Comparison of ENCODE assay signal across 18 cellular contexts in the genomic region with DNA sequence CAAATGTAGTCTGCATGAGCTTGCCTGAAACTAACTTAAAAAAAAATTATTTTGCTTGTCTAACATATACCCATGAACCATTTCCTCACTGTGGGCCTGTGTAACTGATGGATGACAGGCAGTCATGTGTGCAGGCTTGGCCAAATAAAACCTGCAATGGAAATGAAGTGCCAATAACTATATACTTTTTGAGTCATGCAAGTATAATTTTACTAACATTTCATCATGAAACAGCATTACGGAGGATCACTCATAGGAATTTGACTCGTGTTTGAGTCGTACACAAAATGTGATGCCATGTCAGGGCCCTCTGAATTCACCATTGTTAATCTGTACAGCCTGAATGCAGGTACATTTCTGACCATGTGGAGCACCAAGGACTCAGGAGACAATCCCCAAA. TPM values are rescaled to one million over a fixed set of nuclear protein-coding genes. Genes with fewer than 3 reads are reported as not detected.
DNase-seq lines count a peak whose midpoint lies in the region; ATAC-seq, FAIRE-seq and TF ChIP-seq lines count a peak whose summit lies in the region.
"Had no signal": no experiment of that assay in that cellular context is flagged by ENCODE, and none has a peak within 500 bp of the region (broad histone marks: within the 10 kb centered on the region; RNA-seq: fewer than 3 reads in every experiment).

No MANE protein-coding gene starts in this region.

- H2BK15ac ChIP-seq in neuronal stem cell (ENCODE audit: low read length): no peak overlapping the region

- no peak overlapping the region for H2BK120ac ChIP-seq in neuronal stem cell (ENCODE audit: low read depth, low read length)

- in situ Hi-C loops in Caki2 (cut with HindIII; ENCODE audit: low pct_unique_long_range_greater_than_20kb, low sequenced_read_pairs): no loop called here

- no peak overlapping the region for H3K14ac ChIP-seq in neuronal stem cell (ENCODE audit: low read length)

- H2AFZ ChIP-seq in PC-3 (ENCODE audit: low read length) (no peak overlapping the region), neuronal stem cell (ENCODE audit: low read length) (no peak overlapping the region), PC-9 (no peak overlapping the region)

- H3K36me3 ChIP-seq in PC-3 (ENCODE audit: low read depth, low read length) (no peaks in the 10 kb centered on the region), neuronal stem cell (replicated peaks in 1 of 2; ENCODE audit: control insufficient read depth in 2 of 2, insufficient read depth in 2 of 2, low read length in 2 of 2) (no peaks in the 10 kb centered on the region), PC-9 (ENCODE audit: low read depth) (peaks cover 22% of the 10 kb centered on the region; the same call in 1 of the 2 replicates)

- H3K4me3 ChIP-seq in PC-3 (ENCODE audit: low read length) (no peak overlapping the region), neuronal stem cell (ENCODE audit: low read length in 2 of 2) (no peak overlapping the region), PC-9 (no peak overlapping the region)

- no peaks in the 10 kb centered on the region for H3K79me2 ChIP-seq in PC-3 (ENCODE audit: low read length)
- H3K79me2 ChIP-seq in PC-9 (ENCODE audit: low read depth): no peaks in the 10 kb centered on the region

- no peak overlapping the region for H3K9ac ChIP-seq in PC-3 (ENCODE audit: low read length)
- H3K9ac ChIP-seq in neuronal stem cell (ENCODE audit: low read depth, low read length, poor library complexity): no peak overlapping the region

- H3K27ac ChIP-seq in PC-3 (ENCODE audit: low read length) (no peak overlapping the region), epithelial cell of prostate (peak overlapping the region; percentile 62), neuronal stem cell (replicated peaks; ENCODE audit: low read length) (no peak overlapping the region), PC-9 (no peak overlapping the region)
- H3K27ac ChIP-seq: HL-60 had no signal

- no peak overlapping the region for H3K4ac ChIP-seq in neuronal stem cell (ENCODE audit: low read length)

- H3K23ac ChIP-seq in neuronal stem cell (ENCODE audit: low read depth, low read length, poor library complexity): no peak overlapping the region

- peak; percentile 49 for ATAC-seq in PC-3
- ATAC-seq in activated CD4-positive, CD25-positive, alpha-beta regulatory T cell treated with anti-CD3 and anti-CD28 coated beads, Interleukin-2, amount 50 U/mL, for 24 hours: no peak

- no peak overlapping the region for H2AK5ac ChIP-seq in neuronal stem cell (ENCODE audit: low read depth, low read length)

- H3F3A ChIP-seq in PC-3 (ENCODE audit: low read length, unreplicated experiment): no peaks in the 10 kb centered on the region
- H3F3A ChIP-seq in PC-9 (ENCODE audit: insufficient read depth, low read depth): no peaks in the 10 kb centered on the region; the same call in 1 of the 2 replicates

- BruUV-seq in PC-3 (replicated peaks; lab: Mats Ljungman, UMichigan) (no TSS peak), PC-9 (replicated peaks; lab: Mats Ljungman, UMichigan) (no TSS peak)

- H4K8ac ChIP-seq in neuronal stem cell (ENCODE audit: low read depth, low read length): no peak overlapping the region

- no peak overlapping the region for H2BK5ac ChIP-seq in neuronal stem cell (ENCODE audit: low read length)

- H3K4me1 ChIP-seq in PC-3 (ENCODE audit: insufficient read depth, low read length) (peaks cover 26% of the 10 kb centered on the region), neuronal stem cell (ENCODE audit: control insufficient read depth in 2 of 2, insufficient read depth in 1 of 2, low read depth in 1 of 2, low read length in 2 of 2) (peaks cover 4 to 7% of the 10 kb centered on the region in 2 donors), PC-9 (replicated peaks; ENCODE audit: insufficient read depth) (no peaks in the 10 kb centered on the region)

- TF ChIP-seq CTCF in PC-3 (conservative IDR thresholded peaks at IDR 0.05; ENCODE audit: low read depth, low read length) (no peak), PC-9 (conservative IDR thresholded peaks at IDR 0.05) (no peak)

- H3K18ac ChIP-seq in neuronal stem cell (ENCODE audit: low read length): no peak overlapping the region

- H3K4me2 ChIP-seq in PC-3 (ENCODE audit: low read length) (no peak overlapping the region), neuronal stem cell (ENCODE audit: insufficient read depth, low read length, poor library complexity, severe bottlenecking) (no peak overlapping the region), PC-9 (no peak overlapping the region)

- CTCF ChIA-PET in PC-3 (lab: Charles Lee): no interaction called here
- CTCF ChIA-PET in PC-9 (lab: Charles Lee): no interaction called here

- no peaks in the 10 kb centered on the region for H3K79me1 ChIP-seq in neuronal stem cell (ENCODE audit: low read depth, low read length)

- no peak overlapping the region for H4K91ac ChIP-seq in neuronal stem cell (ENCODE audit: low read depth, low read length, poor library complexity)

- H3K9me2 ChIP-seq in PC-3 (replicated peaks; ENCODE audit: low read length): no peaks in the 10 kb centered on the region
- no peaks in the 10 kb centered on the region; the same call in 1 of the 2 replicates for H3K9me2 ChIP-seq in PC-9 (ENCODE audit: insufficient read depth)

- POLR2A ChIA-PET in PC-3 (lab: Charles Lee; ENCODE audit: unreplicated experiment) (no interaction called here), PC-9 (lab: Charles Lee; ENCODE audit: unreplicated experiment) (no interaction called here)

- intact Hi-C loops in PC-3 (cut with micrococcal nuclease): loop anchor here (5.0 kb wide), 1 partner anchor 53 kb away; no protein-coding TSS in a partner anchor
- intact Hi-C loops in PC-9 (cut with micrococcal nuclease; ENCODE audit: unreplicated experiment): no loop called here

- H3K27me3 ChIP-seq in PC-3 (ENCODE audit: low read length) (no peaks in the 10 kb centered on the region), neuronal stem cell (ENCODE audit: control insufficient read depth in 3 of 3, insufficient read depth in 3 of 3, low read depth in 1 of 3, low read length in 3 of 3) (no peaks in the 10 kb centered on the region), PC-9 (ENCODE audit: insufficient read depth, low read depth) (no peaks in the 10 kb centered on the region)

- H3K9me3 ChIP-seq in PC-3 (ENCODE audit: low read length) (no peaks in the 10 kb centered on the region), neuronal stem cell (replicated peaks in 1 of 2; ENCODE audit: control insufficient read depth in 2 of 2, insufficient read depth in 1 of 2, low read depth in 1 of 2, low read length in 2 of 2) (no peaks in the 10 kb centered on the region), PC-9 (ENCODE audit: insufficient read depth, low read depth) (no peaks in the 10 kb centered on the region)

- no peak overlapping the region for H2BK12ac ChIP-seq in neuronal stem cell (ENCODE audit: low read length)

- peak; percentile 45 for DNase-seq in Caki2 (ENCODE audit: low read depth)
- peak; percentile 41 for DNase-seq in PC-3
- no peak for DNase-seq in epithelial cell of prostate (ENCODE audit: low read depth, low spot score)
- peak; percentile 78 for DNase-seq in kidney tubule cell (ENCODE audit: low spot score)
- no peak for DNase-seq in neuronal stem cell (ENCODE audit: low spot score)
- DNase-seq in PC-9: no peak
- DNase-seq in urothelium cell line (ENCODE audit: low spot score): no peak
- DNase-seq: CD4-positive, alpha-beta memory T cell; H9; MV-4-11; NCI-H1417 treated with DMSO at 0.1 percent for 48 hours; NCI-H1930; NCI-H2171 treated with DMSO at 0.1 percent for 48 hours; NCI-H446 treated with DMSO at 0.1 percent for 48 hours; Right ventricle myocardium superior had no signal

- no CpG with 5 or more reads among the region's 3 CpGs for WGBS in neuronal stem cell (ENCODE audit: extremely low coverage in 2 of 2, insufficient read length in 2 of 2, insufficient replicate concordance in 1 of 2), 2 donors

- no peak for FAIRE-seq in urothelium cell line (lab: Jason Lieb, UNC)
- FAIRE-seq: HTR-8/SVneo had no signal

- H4K20me1 ChIP-seq in PC-3 (ENCODE audit: low read length) (no peaks in the 10 kb centered on the region), PC-9 (ENCODE audit: insufficient read depth) (no peaks in the 10 kb centered on the region)

RNA-seq across cellular contexts. Expression of gene HDDC2, which starts 46.6 kb away (rescaled TPM):
- 257 and 294 TPM in 2 replicates for total RNA-seq in Caki2 (2014; rRNA removed; shearing (Covaris generic); ENCODE audit: low replicate concordance)
- total RNA-seq in PC-3 (2014; rRNA removed): 88.6 and 96.8 TPM in 2 replicates
- 66.0 TPM for polyA plus RNA-seq in neuronal stem cell (2013, experiment 1 of 2)
- 65.0 TPM for polyA plus RNA-seq in neuronal stem cell (2013, experiment 2 of 2)
- total RNA-seq in PC-9 (2021): 50.1 and 55.2 TPM in 2 replicates

Comparison
In these comparisons a context has a peak if more than half of its experiments do, and no peak if none do; other contexts are left out.
1. DNase-seq: peak in Caki2 (single experiment), PC-3 (single experiment) and kidney tubule cell (single experiment); none in epithelial cell of prostate (single experiment), neuronal stem cell (single experiment), PC-9 (0 of 2) and urothelium cell line (single experiment).